Comparison of ENCODE assay signal across 1 cellular context in the genomic region with DNA sequence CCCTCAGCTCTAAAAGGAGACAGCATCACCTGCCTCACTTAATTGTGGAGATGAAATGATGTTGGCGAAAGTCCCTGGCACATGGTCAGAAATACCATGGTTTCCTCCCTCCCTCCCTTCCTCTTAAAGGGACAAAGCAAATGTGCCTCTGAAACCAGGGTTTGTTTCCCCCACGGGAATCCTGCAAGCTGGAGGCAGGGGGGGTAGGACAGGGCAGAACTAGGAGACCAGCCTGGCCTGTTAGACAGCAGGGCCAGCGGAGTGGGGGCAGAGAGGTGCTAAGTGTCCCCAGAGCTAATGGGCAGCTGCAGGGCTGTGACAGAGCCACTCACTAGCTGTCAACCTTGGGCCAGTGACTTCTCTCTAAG.
TF ChIP-seq lines count a peak whose summit lies in the region.

No MANE protein-coding gene starts in this region.

TF ChIP-seq in H1, 55 proteins besides CTCF, POLR2A, EP300 and RAD21 (continued from another document):
- TF ChIP-seq TAF7 (optimal IDR thresholded peaks at IDR 0.05; ENCODE audit: borderline replicate concordance, low read depth, low read length), result no peak
- TF ChIP-seq CEBPB (IDR thresholded peaks at IDR 0.05; ENCODE audit: low read depth, low read length), result no peak
- no peak for TF ChIP-seq HDAC6 (IDR thresholded peaks at IDR 0.05; ENCODE audit: low read depth, low read length)
